In the genomic region with DNA sequence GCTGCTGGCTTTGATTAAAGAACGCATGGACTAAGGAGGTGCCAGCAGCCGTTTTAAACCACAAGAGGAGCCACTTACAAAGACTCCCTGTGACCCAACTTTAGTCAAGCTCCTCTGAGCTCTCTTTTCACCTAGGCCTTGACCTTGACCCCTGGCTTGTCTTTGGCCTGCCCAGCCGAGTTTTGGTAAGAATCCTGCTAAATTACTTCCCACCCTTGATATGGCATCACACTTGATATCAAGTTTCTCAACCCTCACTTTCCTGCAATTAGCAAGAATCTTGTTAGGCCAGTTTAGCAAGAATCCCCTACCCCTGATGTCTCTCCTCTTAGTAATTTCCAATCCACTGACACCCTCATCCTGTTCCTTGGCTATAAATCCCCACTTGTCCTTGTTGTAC, we compare ENCODE assay signal across 19 cellular contexts.
DNase-seq lines count a peak whose midpoint lies in the region; ATAC-seq and TF ChIP-seq lines count a peak whose summit lies in the region.
"Had no signal": no experiment of that assay in that cellular context is flagged by ENCODE, and none has a peak within 500 bp of the region (broad histone marks: within the 10 kb centered on the region; RNA-seq: fewer than 3 reads in every experiment).

No MANE protein-coding gene starts in this region.

- H3K9me3 ChIP-seq in endodermal cell (ENCODE audit: control insufficient read depth, low read length) (peaks cover 5% of the 10 kb centered on the region), parathyroid adenoma (ENCODE audit: control insufficient read depth, low read length) (peaks cover 3% of the 10 kb centered on the region), PC-9 (ENCODE audit: insufficient read depth, low read depth) (no peaks in the 10 kb centered on the region), trophoblast cell (ENCODE audit: insufficient read depth, low read depth, low read length) (peaks cover 2% of the 10 kb centered on the region)

- no peak overlapping the region for H3K4ac ChIP-seq in trophoblast cell (ENCODE audit: low read depth, low read length)

- H3K9me3 Mint-ChIP-seq in GM23338 (peaks cover 2% of the 10 kb centered on the region; the same call in 1 of the 3 replicates), endodermal cell (peaks cover 1% of the 10 kb centered on the region)

- H3K4me2 ChIP-seq in GM23338 (peak overlapping the region; percentile 35), parathyroid adenoma (ENCODE audit: low read length) (peak overlapping the region; percentile 32), PC-9 (no peak overlapping the region), trophoblast cell (ENCODE audit: low read length) (no peak overlapping the region)

- intact Hi-C loops in PC-9 (cut with micrococcal nuclease; ENCODE audit: unreplicated experiment) = no loop called here

- H3K4me1 ChIP-seq in GM23338 (ENCODE audit: insufficient read depth) (peaks cover 27% of the 10 kb centered on the region), endodermal cell (ENCODE audit: control insufficient read depth, insufficient read depth, low read length) (peaks cover 7% of the 10 kb centered on the region), parathyroid adenoma (peaks cover 34% of the 10 kb centered on the region), PC-9 (replicated peaks; ENCODE audit: insufficient read depth) (0 out of 2 replicates have a peak, but pooled peaks cover 8% of the 10 kb centered on the region), trophoblast cell (ENCODE audit: control insufficient read depth in 1 of 2, insufficient read depth in 2 of 2, low read length in 2 of 2) (peaks cover 9 to 13% of the 10 kb centered on the region in 2 experiments)

- H3K79me2 ChIP-seq in GM23338 (replicated peaks; ENCODE audit: insufficient read depth) (no peaks in the 10 kb centered on the region), parathyroid adenoma (no peaks in the 10 kb centered on the region), PC-9 (ENCODE audit: low read depth) (no peaks in the 10 kb centered on the region), trophoblast cell (ENCODE audit: control insufficient read depth, insufficient read depth, low read length, poor library complexity) (no peaks in the 10 kb centered on the region)

- peaks cover 9% of the 10 kb centered on the region; the same call in 2 of the 3 replicates for H3K36me3 Mint-ChIP-seq in GM23338 (ENCODE audit: low read depth)
- peaks cover under 1% of the 10 kb centered on the region for H3K36me3 Mint-ChIP-seq in endodermal cell (ENCODE audit: low read depth)
- H3K36me3 Mint-ChIP-seq: T-cell had no signal

- CTCF ChIA-PET in PC-9 (lab: Charles Lee) = no interaction called here

- TF ChIP-seq CTCF in GM23338 (conservative IDR thresholded peaks at IDR 0.05; ENCODE audit: low read depth in 2 of 2) (no peak), endodermal cell (conservative IDR thresholded peaks at IDR 0.05) (no peak), parathyroid adenoma (IDR thresholded peaks at IDR 0.05) (no peak), PC-9 (conservative IDR thresholded peaks at IDR 0.05) (no peak)

- peak; percentile 54 for ATAC-seq in GM23338
- ATAC-seq in HG02763 (IDR thresholded peaks at IDR 0.05; ENCODE audit: unreplicated experiment) = no peak
- ATAC-seq: T-cell had no signal

- no peak overlapping the region for H4K8ac ChIP-seq in trophoblast cell (ENCODE audit: low read depth, low read length)

- H2BK12ac ChIP-seq in trophoblast cell (ENCODE audit: low read length) = no peak overlapping the region

- H3K9ac ChIP-seq in endodermal cell (ENCODE audit: extremely low read depth, low read length, poor library complexity, severe bottlenecking) (no peak overlapping the region), parathyroid adenoma (no peak overlapping the region), trophoblast cell (ENCODE audit: low read length) (no peak overlapping the region)

- peaks cover 33% of the 10 kb centered on the region for H3K4me1 Mint-ChIP-seq in GM23338
- H3K4me1 Mint-ChIP-seq in endodermal cell = peaks cover 38% of the 10 kb centered on the region
- H3K4me1 Mint-ChIP-seq: T-cell had no signal

- H3K9me2 ChIP-seq in GM23338 (ENCODE audit: insufficient read depth) = no peaks in the 10 kb centered on the region; the same call in 1 of the 2 replicates
- no peaks in the 10 kb centered on the region for H3K9me2 ChIP-seq in PC-9 (ENCODE audit: insufficient read depth)

- no peak overlapping the region for H3K27ac ChIP-seq in GM23338 (ENCODE audit: low read depth)
- no peak overlapping the region for H3K27ac ChIP-seq in endodermal cell (ENCODE audit: low read depth, low read length)
- peak overlapping the region; percentile 76 for H3K27ac ChIP-seq in parathyroid adenoma
- H3K27ac ChIP-seq in PC-9 = no peak overlapping the region
- H3K27ac ChIP-seq in trophoblast cell (ENCODE audit: low read depth, low read length) = no peak overlapping the region

- H3F3A ChIP-seq in GM23338 (replicated peaks; ENCODE audit: low read depth) (no peaks in the 10 kb centered on the region), PC-9 (ENCODE audit: insufficient read depth, low read depth) (no peaks in the 10 kb centered on the region)

- no peak overlapping the region for H3K18ac ChIP-seq in trophoblast cell (ENCODE audit: low read length)

- H2BK120ac ChIP-seq in trophoblast cell (ENCODE audit: insufficient read depth, low read length, poor library complexity) = no peak overlapping the region

- peak; percentile 43 for DNase-seq in GM23338 (ENCODE audit: low spot score)
- peak; percentile 3 for DNase-seq in NCI-H510A (lab: John Stamatoyannopoulos, UW)
- peak; percentile 60 for DNase-seq in endodermal cell
- DNase-seq in PC-9 = no peak
- DNase-seq in trophoblast cell = no peak
- DNase-seq: CD4-positive, alpha-beta T cell; COR-L47; DND-41; H7; HFFc6; KG1; NCI-H1092 treated with DMSO at 0.1 percent for 48 hours; NCI-H1436 treated with DMSO at 0.1 percent for 48 hours; NCI-H2029 treated with DMSO at 0.1 percent for 48 hours; NCI-H446; NCI-H69; T-cell had no signal

- 72 to 86% methylated on average over 3 of the region's 3 CpGs for WGBS in endodermal cell (ENCODE audit: insufficient coverage in 1 of 2, insufficient read length in 1 of 2), 2 experiments
- WGBS in trophoblast cell (ENCODE audit: extremely low coverage, insufficient coverage, insufficient read length) = no CpG with 5 or more reads among the region's 3 CpGs

- H3K4me3 ChIP-seq in GM23338 (no peak overlapping the region), endodermal cell (ENCODE audit: low read length) (no peak overlapping the region), parathyroid adenoma (ENCODE audit: low read depth, low read length) (no peak overlapping the region), PC-9 (no peak overlapping the region), trophoblast cell (ENCODE audit: low read depth, low read length) (no peak overlapping the region)

- H4K91ac ChIP-seq in trophoblast cell (ENCODE audit: low read depth, low read length) = no peak overlapping the region

- H2AK5ac ChIP-seq in trophoblast cell (ENCODE audit: low read length) = no peak overlapping the region

- H3K4me3 Mint-ChIP-seq in GM23338 = no peak overlapping the region; the same call in 2 of the 3 replicates
- H3K4me3 Mint-ChIP-seq in endodermal cell = no peak overlapping the region
- H3K4me3 Mint-ChIP-seq: CD4-positive, alpha-beta T cell; HFFc6; T-cell had no signal

- H3K23ac ChIP-seq in trophoblast cell (ENCODE audit: low read length) = no peak overlapping the region

- POLR2A ChIA-PET in PC-9 (lab: Charles Lee; ENCODE audit: unreplicated experiment) = no interaction called here

- no peaks in the 10 kb centered on the region for H3K27me3 ChIP-seq in GM23338 (ENCODE audit: insufficient read depth)
- no peaks in the 10 kb centered on the region for H3K27me3 ChIP-seq in endodermal cell (ENCODE audit: control insufficient read depth, insufficient read depth, low read length, poor library complexity, severe bottlenecking)
- H3K27me3 ChIP-seq in parathyroid adenoma (ENCODE audit: control insufficient read depth, insufficient read depth, low read length) = no peaks in the 10 kb centered on the region
- no peaks in the 10 kb centered on the region for H3K27me3 ChIP-seq in PC-9 (ENCODE audit: insufficient read depth, low read depth)
- H3K27me3 ChIP-seq in trophoblast cell (ENCODE audit: insufficient read depth, low read length) = no peaks in the 10 kb centered on the region

- H4K20me1 ChIP-seq in GM23338 (replicated peaks; ENCODE audit: insufficient read depth) (no peaks in the 10 kb centered on the region), PC-9 (ENCODE audit: insufficient read depth) (no peaks in the 10 kb centered on the region)

- H3K27me3 Mint-ChIP-seq in GM23338 (ENCODE audit: insufficient read depth, low read depth, poor library complexity) (peaks cover 5% of the 10 kb centered on the region), endodermal cell (ENCODE audit: insufficient read depth) (no peaks in the 10 kb centered on the region)
- H3K27me3 Mint-ChIP-seq: T-cell had no signal

- H2AFZ ChIP-seq in GM23338 (no peak overlapping the region), parathyroid adenoma (peak overlapping the region; percentile 6), PC-9 (no peak overlapping the region), trophoblast cell (ENCODE audit: insufficient read depth, low read length, poor library complexity) (no peak overlapping the region)

- no peak overlapping the region for H4K12ac ChIP-seq in trophoblast cell (ENCODE audit: low read depth, low read length)

- H3K36me3 ChIP-seq in GM23338 (ENCODE audit: insufficient read depth) = no peaks in the 10 kb centered on the region
- no peaks in the 10 kb centered on the region for H3K36me3 ChIP-seq in endodermal cell (ENCODE audit: control insufficient read depth, insufficient read depth, low read length)
- no peaks in the 10 kb centered on the region for H3K36me3 ChIP-seq in parathyroid adenoma (ENCODE audit: control insufficient read depth, insufficient read depth, low read length)
- H3K36me3 ChIP-seq in PC-9 (ENCODE audit: low read depth) = no peaks in the 10 kb centered on the region
- H3K36me3 ChIP-seq in trophoblast cell (ENCODE audit: control insufficient read depth in 1 of 2, insufficient read depth in 2 of 2, low read length in 2 of 2) = no peaks in the 10 kb centered on the region

- H3K14ac ChIP-seq in trophoblast cell (ENCODE audit: low read length) = no peak overlapping the region

- H3K27ac Mint-ChIP-seq in GM23338 (peak overlapping the region; percentile 13; the same call in 1 of the 2 replicates), endodermal cell (peak overlapping the region; percentile 8)
- H3K27ac Mint-ChIP-seq: CD4-positive, alpha-beta T cell; HFFc6; T-cell had no signal

- no peak overlapping the region for H2BK5ac ChIP-seq in trophoblast cell (ENCODE audit: low read depth, low read length, poor library complexity)

- no peaks in the 10 kb centered on the region for H3K79me1 ChIP-seq in trophoblast cell (ENCODE audit: low read length)

- no TSS peak for BruUV-seq in PC-9 (replicated peaks; lab: Mats Ljungman, UMichigan)

TF ChIP-seq in GM23338, 12 proteins besides CTCF, POLR2A, EP300 and RAD21 (continues in another document):
- TF ChIP-seq STAT1 (IDR thresholded peaks at IDR 0.05; ENCODE audit: unreplicated experiment) (no peak), JUNB (IDR thresholded peaks at IDR 0.05; ENCODE audit: unreplicated experiment) (no peak)

Comparison
In these comparisons a context has a peak if more than half of its experiments do, and no peak if none do; other contexts are left out.
1. DNase-seq: peak in GM23338 (single experiment), NCI-H510A (single experiment) and endodermal cell (single experiment); none in PC-9 (0 of 2) and trophoblast cell (0 of 2).
2. H3K4me2 ChIP-seq: peak in GM23338 (single experiment) and parathyroid adenoma (single experiment); none in PC-9 (single experiment) and trophoblast cell (single experiment).